In the genomic region with DNA sequence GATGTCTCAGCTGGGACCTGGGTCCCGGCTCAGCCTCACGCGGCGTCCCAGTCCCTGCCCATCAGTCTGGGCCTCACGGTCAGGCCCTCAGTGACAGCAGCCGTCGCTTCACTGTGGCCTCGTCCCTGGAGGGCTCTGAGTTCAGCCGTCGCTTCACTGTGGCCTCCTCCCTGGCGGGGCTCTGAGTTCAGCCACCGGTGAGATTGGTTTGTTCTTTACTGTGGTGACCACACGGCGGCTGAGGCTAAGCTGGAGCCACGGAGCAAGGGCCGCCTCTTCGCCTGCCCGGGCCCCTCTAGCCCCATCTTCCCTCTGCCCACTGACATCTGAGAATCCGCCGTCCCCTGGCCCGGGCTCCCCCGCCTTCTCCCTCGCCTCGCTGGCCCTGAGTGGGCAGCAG, we compare ENCODE assay signal across 18 cellular contexts. TPM values are rescaled to one million over a fixed set of nuclear protein-coding genes. Genes with fewer than 3 reads are reported as not detected.
DNase-seq lines count a peak whose midpoint lies in the region; ATAC-seq lines count a peak whose summit lies in the region.
"Had no signal": no experiment of that assay in that cellular context is flagged by ENCODE, and none has a peak within 500 bp of the region (broad histone marks: within the 10 kb centered on the region; RNA-seq: fewer than 3 reads in every experiment).

No MANE protein-coding gene starts in this region.

- no peak overlapping the region for H3K4me3 Mint-ChIP-seq in activated T-cell treated with anti-CD3 and anti-CD28 coated beads, Interleukin-2, amount 50 U/mL, for 24 hours
- H3K4me3 Mint-ChIP-seq in T-helper 17 cell: no peak overlapping the region
- no peak overlapping the region for H3K4me3 Mint-ChIP-seq in memory B cell
- H3K4me3 Mint-ChIP-seq in activated T-helper 17 cell treated with anti-CD3 and anti-CD28 coated beads, Interleukin-2, amount 50 U/mL, for 72 hours: no peak overlapping the region
- H3K4me3 Mint-ChIP-seq: H9, HFFc6 had no signal

- peaks cover 94% of the 10 kb centered on the region for H3K36me3 Mint-ChIP-seq in activated T-cell treated with anti-CD3 and anti-CD28 coated beads, Interleukin-2, amount 50 U/mL, for 24 hours (ENCODE audit: low read depth)
- H3K36me3 Mint-ChIP-seq in T-helper 17 cell (ENCODE audit: low read depth) (no peaks in the 10 kb centered on the region), memory B cell (peaks cover 20% of the 10 kb centered on the region)
- peaks cover 78% of the 10 kb centered on the region for H3K36me3 Mint-ChIP-seq in activated T-helper 17 cell treated with anti-CD3 and anti-CD28 coated beads, Interleukin-2, amount 50 U/mL, for 72 hours (ENCODE audit: low read depth)

- DNase-seq in activated T-cell treated with anti-CD3 and anti-CD28 coated beads, Interleukin-2, amount 50 U/mL, for 24 hours: no peak
- DNase-seq in activated T-cell treated with anti-CD3 and anti-CD28 coated beads, Interleukin-2, amount 50 U/mL, for 1 hour: no peak
- DNase-seq in T-helper 17 cell: no peak
- no peak for DNase-seq in memory B cell (ENCODE audit: low spot score in 2 of 2)
- no peak for DNase-seq in NCI-H2227 (lab: John Stamatoyannopoulos, UW; ENCODE audit: unreplicated experiment)
- DNase-seq in activated CD8-positive, alpha-beta memory T cell treated with anti-CD3 and anti-CD28 coated beads, Interleukin-2, amount 50 U/mL, for 4 hours: no peak
- DNase-seq: 8988T, H9, HFFc6, MG63, NCI-H1417, NCI-H1694 treated with DMSO at 0.1 percent for 48 hours, NCI-H446 treated with DMSO at 0.1 percent for 48 hours, NCI-H526 treated with DMSO at 0.1 percent for 48 hours, OCI-M1, Right ventricle myocardium superior had no signal

- H3K4me1 Mint-ChIP-seq in activated T-cell treated with anti-CD3 and anti-CD28 coated beads, Interleukin-2, amount 50 U/mL, for 24 hours (ENCODE audit: low read depth): peaks cover 31% of the 10 kb centered on the region
- H3K4me1 Mint-ChIP-seq in T-helper 17 cell: peaks cover 16% of the 10 kb centered on the region
- peaks cover 25% of the 10 kb centered on the region for H3K4me1 Mint-ChIP-seq in memory B cell
- no peaks in the 10 kb centered on the region for H3K4me1 Mint-ChIP-seq in activated T-helper 17 cell treated with anti-CD3 and anti-CD28 coated beads, Interleukin-2, amount 50 U/mL, for 72 hours

- H3K27ac Mint-ChIP-seq in activated T-cell treated with anti-CD3 and anti-CD28 coated beads, Interleukin-2, amount 50 U/mL, for 24 hours: peak overlapping the region; percentile 72
- peak overlapping the region; percentile 65 for H3K27ac Mint-ChIP-seq in T-helper 17 cell
- peak overlapping the region; percentile 45 for H3K27ac Mint-ChIP-seq in memory B cell
- H3K27ac Mint-ChIP-seq in activated T-helper 17 cell treated with anti-CD3 and anti-CD28 coated beads, Interleukin-2, amount 50 U/mL, for 72 hours: no peak overlapping the region
- H3K27ac Mint-ChIP-seq: HFFc6 had no signal

- H3K27me3 Mint-ChIP-seq in activated T-cell treated with anti-CD3 and anti-CD28 coated beads, Interleukin-2, amount 50 U/mL, for 24 hours: no peaks in the 10 kb centered on the region
- H3K27me3 Mint-ChIP-seq in T-helper 17 cell (no peaks in the 10 kb centered on the region), memory B cell (no peaks in the 10 kb centered on the region)
- no peaks in the 10 kb centered on the region for H3K27me3 Mint-ChIP-seq in activated T-helper 17 cell treated with anti-CD3 and anti-CD28 coated beads, Interleukin-2, amount 50 U/mL, for 72 hours

- no peaks in the 10 kb centered on the region for H3K9me3 ChIP-seq in T-helper 17 cell (ENCODE audit: control insufficient read depth, low read length, poor library complexity, severe bottlenecking)
- H3K9me3 ChIP-seq: MG63 had no signal

- no peak for ATAC-seq in T-helper 17 cell
- ATAC-seq in memory B cell (ENCODE audit: low read depth): no peak
- no peak for ATAC-seq in activated T-helper 17 cell treated with anti-CD3 and anti-CD28 coated beads, Interleukin-2, amount 50 U/mL, for 72 hours (replicated peaks)

- H3K9me3 Mint-ChIP-seq in activated T-cell treated with anti-CD3 and anti-CD28 coated beads, Interleukin-2, amount 50 U/mL, for 24 hours: no peaks in the 10 kb centered on the region
- no peaks in the 10 kb centered on the region for H3K9me3 Mint-ChIP-seq in memory B cell
- no peaks in the 10 kb centered on the region for H3K9me3 Mint-ChIP-seq in activated T-helper 17 cell treated with anti-CD3 and anti-CD28 coated beads, Interleukin-2, amount 50 U/mL, for 72 hours
- H3K9me3 Mint-ChIP-seq: H9 had no signal

RNA-seq across cellular contexts. Expression of gene NFATC1, which starts 51.2 kb away (rescaled TPM):
- total RNA-seq in T-helper 17 cell: 10 to 100 TPM; 73.4 to 77.8 TPM
- 10 to 100 TPM; 20.3 to 79.3 TPM for total RNA-seq in activated T-helper 17 cell treated with anti-CD3 and anti-CD28 coated beads, Interleukin-2, amount 50 U/mL, for 72 hours
- total RNA-seq: RPMI7951 had no signal
